Comparison of ENCODE assay signal across 10 cellular contexts in the genomic region with DNA sequence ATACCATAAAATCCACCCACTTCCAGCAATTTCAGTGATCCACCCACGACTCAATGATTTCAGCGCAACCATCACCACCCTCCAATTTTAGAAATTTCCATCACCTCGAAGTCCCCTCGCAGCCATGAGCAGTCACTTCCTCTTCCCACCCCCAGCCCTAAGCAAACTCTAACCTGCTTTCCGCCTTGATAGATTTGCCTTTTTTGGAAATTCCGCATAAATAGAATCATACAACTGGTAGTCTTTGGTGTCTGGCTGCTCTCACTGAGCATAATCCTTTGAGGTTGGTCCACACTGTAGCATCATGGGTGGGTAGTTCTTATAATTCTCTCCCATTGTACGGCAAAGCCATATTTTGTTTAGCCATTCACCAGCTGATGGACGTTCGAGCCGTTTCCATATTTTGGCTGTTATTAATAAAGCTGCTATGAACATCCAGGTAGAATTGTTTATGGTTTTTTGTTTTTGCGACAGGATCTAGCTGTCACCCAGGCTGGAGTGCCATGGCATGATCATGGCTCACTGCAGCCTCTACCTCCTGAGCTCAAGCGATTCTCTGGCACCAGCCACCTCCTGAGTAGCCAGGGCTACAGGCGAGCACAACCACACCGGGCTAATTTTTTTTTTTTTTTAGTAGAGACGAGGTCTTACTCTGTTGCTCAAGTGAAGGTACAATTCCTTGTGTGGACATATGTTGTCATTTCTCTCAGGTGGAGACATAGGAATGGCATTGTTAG. TPM values are rescaled to one million over a fixed set of nuclear protein-coding genes. Genes with fewer than 3 reads are reported as not detected.
DNase-seq lines count a peak whose midpoint lies in the region; ATAC-seq, FAIRE-seq and TF ChIP-seq lines count a peak whose summit lies in the region.
"Had no signal": no experiment of that assay in that cellular context is flagged by ENCODE, and none has a peak within 500 bp of the region (broad histone marks: within the 10 kb centered on the region; RNA-seq: fewer than 3 reads in every experiment).

No MANE protein-coding gene starts in this region.

- no peaks in the 10 kb centered on the region for H4K20me1 ChIP-seq in OCI-LY7 (ENCODE audit: insufficient read depth, low read length)

- peak overlapping the region; percentile 4 for H3K4me3 ChIP-seq in OCI-LY7 (ENCODE audit: low read depth, low read length, poor library complexity, severe bottlenecking)

- CTCF ChIA-PET in OCI-LY7 (lab: Charles Lee; ENCODE audit: unreplicated experiment), result no interaction called here

- no peaks in the 10 kb centered on the region for H3K79me2 ChIP-seq in OCI-LY7 (ENCODE audit: insufficient read depth, low read depth, low read length)

- H3K9me3 ChIP-seq in OCI-LY7 (ENCODE audit: low read length), result no peaks in the 10 kb centered on the region; the same call in 1 of the 2 replicates

- H3K27ac Mint-ChIP-seq in activated T-helper 1 cell treated with anti-CD3 and anti-CD28 coated beads, Interleukin-12 subunit alpha, Interleukin-12 subunit beta, Interleukin-2, Interleukin-4 antibody, amounts not matched to agents 30 ng/mL and 10 ng/mL and 1 ng/mL, durations not matched to agents 14 hours and 24 hours and 36 hours, result peak overlapping the region; percentile 87

- peaks cover 19% of the 10 kb centered on the region for H3K4me1 ChIP-seq in OCI-LY7 (ENCODE audit: insufficient read depth, low read length, poor library complexity, severe bottlenecking)

- no peaks in the 10 kb centered on the region for H3K27me3 Mint-ChIP-seq in activated T-helper 1 cell treated with anti-CD3 and anti-CD28 coated beads, Interleukin-12 subunit alpha, Interleukin-12 subunit beta, Interleukin-2, Interleukin-4 antibody, amounts not matched to agents 30 ng/mL and 10 ng/mL and 1 ng/mL, durations not matched to agents 14 hours and 24 hours and 36 hours (ENCODE audit: insufficient read depth)

- peak overlapping the region; percentile 3 for H3K4me3 Mint-ChIP-seq in activated T-helper 1 cell treated with anti-CD3 and anti-CD28 coated beads, Interleukin-12 subunit alpha, Interleukin-12 subunit beta, Interleukin-2, Interleukin-4 antibody, amounts not matched to agents 30 ng/mL and 10 ng/mL and 1 ng/mL, durations not matched to agents 14 hours and 24 hours and 36 hours
- H3K4me3 Mint-ChIP-seq: neural crest cell had no signal

- POLR2A ChIA-PET in OCI-LY7 (lab: Charles Lee), result interaction anchor here (0.6 to 0.7 kb wide), 2 partner anchors 99 to 1119 kb away, joined by 3 to 5 read pairs; no protein-coding TSS in a partner anchor

- peak; percentile 84 for FAIRE-seq in GM12891 (lab: Jason Lieb, UNC)

- peaks cover 17% of the 10 kb centered on the region for H3K36me3 Mint-ChIP-seq in activated T-helper 1 cell treated with anti-CD3 and anti-CD28 coated beads, Interleukin-12 subunit alpha, Interleukin-12 subunit beta, Interleukin-2, Interleukin-4 antibody, amounts not matched to agents 30 ng/mL and 10 ng/mL and 1 ng/mL, durations not matched to agents 14 hours and 24 hours and 36 hours (ENCODE audit: low read depth)

- no peak for ATAC-seq in HG02610 (IDR thresholded peaks at IDR 0.05; ENCODE audit: unreplicated experiment)
- ATAC-seq in HG03460 (IDR thresholded peaks at IDR 0.05; ENCODE audit: unreplicated experiment), result no peak

- intact Hi-C loops in OCI-LY7 (cut with micrococcal nuclease; ENCODE audit: unreplicated experiment), result loop anchor here (2.0 to 5.0 kb wide), 2 partner anchors 46 to 56 kb away; no protein-coding TSS in a partner anchor
- intact Hi-C loops in activated T-helper 1 cell treated with anti-CD3 and anti-CD28 coated beads, Interleukin-12 subunit alpha, Interleukin-12 subunit beta, Interleukin-2, Interleukin-4 antibody, amounts not matched to agents 30 ng/mL and 10 ng/mL and 1 ng/mL, durations not matched to agents 14 hours and 24 hours and 36 hours (cut with micrococcal nuclease), result loop anchor here (2.0 to 5.0 kb wide), 7 partner anchors 14 to 216 kb away; partner anchors contain the start of genes ALG12 and CRELD2

- H3K4me1 Mint-ChIP-seq in activated T-helper 1 cell treated with anti-CD3 and anti-CD28 coated beads, Interleukin-12 subunit alpha, Interleukin-12 subunit beta, Interleukin-2, Interleukin-4 antibody, amounts not matched to agents 30 ng/mL and 10 ng/mL and 1 ng/mL, durations not matched to agents 14 hours and 24 hours and 36 hours (ENCODE audit: low read depth), result peaks cover 32% of the 10 kb centered on the region

- BruUV-seq in OCI-LY7 (replicated peaks; lab: Mats Ljungman, UMichigan), result no TSS peak

- peak overlapping the region; percentile 45; the same call in 1 of the 2 replicates for H2AFZ ChIP-seq in OCI-LY7 (ENCODE audit: low read length)

- peaks cover 29% of the 10 kb centered on the region for H3K9me3 Mint-ChIP-seq in activated T-helper 1 cell treated with anti-CD3 and anti-CD28 coated beads, Interleukin-12 subunit alpha, Interleukin-12 subunit beta, Interleukin-2, Interleukin-4 antibody, amounts not matched to agents 30 ng/mL and 10 ng/mL and 1 ng/mL, durations not matched to agents 14 hours and 24 hours and 36 hours

- H3K9me2 ChIP-seq in OCI-LY7 (ENCODE audit: insufficient read depth, low read length), result no peaks in the 10 kb centered on the region

- H3K4me2 ChIP-seq in OCI-LY7 (ENCODE audit: low read length), result peak overlapping the region; percentile 56

- no peak for DNase-seq in GM12891 (ENCODE audit: insufficient read length, low spot score)
- peak; percentile 44 for DNase-seq in OCI-LY7 (ENCODE audit: low spot score)
- peak; percentile 48 for DNase-seq in activated T-helper 1 cell treated with anti-CD3 and anti-CD28 coated beads, Interleukin-12 subunit alpha, Interleukin-12 subunit beta, Interleukin-2, Interleukin-4 antibody, amounts not matched to agents 30 ng/mL and 10 ng/mL and 1 ng/mL, durations not matched to agents 14 hours and 24 hours and 36 hours (ENCODE audit: low spot score)
- peak; percentile 61 to 69 for DNase-seq in stimulated activated CD4-positive, alpha-beta T cell treated with anti-CD3 and anti-CD28 coated beads, Interleukin-2, amount 100 ng/mL, for 24 hours
- DNase-seq in COLO829 (ENCODE audit: low spot score), result no peak
- DNase-seq in NCI-H2196 (lab: John Stamatoyannopoulos, UW; ENCODE audit: unreplicated experiment), result no peak
- DNase-seq: NCI-H526 had no signal

- TF ChIP-seq POLR2A in GM12891 (IDR thresholded peaks at IDR 0.05; ENCODE audit: low read depth, low read length), result no peak

- H3K36me3 ChIP-seq in OCI-LY7 (ENCODE audit: insufficient read depth, low read length), result no peaks in the 10 kb centered on the region

- no peak for TF ChIP-seq CTCF in OCI-LY7 (conservative IDR thresholded peaks at IDR 0.05; ENCODE audit: low read length)

- H3K27ac ChIP-seq in OCI-LY7 (ENCODE audit: low read depth, low read length, poor library complexity, severe bottlenecking), result peak overlapping the region; percentile 19

TF ChIP-seq in GM12891, 5 proteins besides CTCF, POLR2A, EP300 and RAD21:
- no peak for TF ChIP-seq TAF1 (IDR thresholded peaks at IDR 0.05; ENCODE audit: low read depth, low read length)
- peak; percentile 92 for TF ChIP-seq SPI1 (IDR thresholded peaks at IDR 0.05; ENCODE audit: low read depth, low read length)
- peak; percentile 71; the same call in 1 of the 2 replicates for TF ChIP-seq POU2F2 (IDR thresholded peaks at IDR 0.05; ENCODE audit: low read depth, low read length)

RNA-seq across cellular contexts. Expression of gene PIM3, which starts 16.0 kb away (rescaled TPM):
- polyA plus RNA-seq in GM12891 (2012; ENCODE audit: low read depth, missing spikeins), result 34.2 TPM
- 74.3 and 81.7 TPM in 2 replicates for total RNA-seq in OCI-LY7 (2014; rRNA removed; shearing (Covaris generic))
- 60.5 and 66.5 TPM in 2 replicates for total RNA-seq in OCI-LY7 (2022)
- 290 and 291 TPM in 2 replicates for total RNA-seq in activated T-helper 1 cell treated with anti-CD3 and anti-CD28 coated beads, Interleukin-12 subunit alpha, Interleukin-12 subunit beta, Interleukin-2, Interleukin-4 antibody, amounts not matched to agents 30 ng/mL and 10 ng/mL and 1 ng/mL, durations not matched to agents 14 hours and 24 hours and 36 hours

RNA-seq across cellular contexts. Expression of gene IL17REL, which starts 36.0 kb away (rescaled TPM):
- 0.05 TPM for polyA plus RNA-seq in GM12891 (2012; ENCODE audit: low read depth, missing spikeins)
- 0.03 TPM in 1 of 2 replicates, not detected in the other for total RNA-seq in OCI-LY7 (2014; rRNA removed; shearing (Covaris generic))
- not detected in 2 replicates for total RNA-seq in OCI-LY7 (2022)
- total RNA-seq in activated T-helper 1 cell treated with anti-CD3 and anti-CD28 coated beads, Interleukin-12 subunit alpha, Interleukin-12 subunit beta, Interleukin-2, Interleukin-4 antibody, amounts not matched to agents 30 ng/mL and 10 ng/mL and 1 ng/mL, durations not matched to agents 14 hours and 24 hours and 36 hours, result 0.05 TPM in 1 of 2 replicates, not detected in the other

RNA-seq across cellular contexts. Expression of gene CRELD2, which starts 58.2 kb away (rescaled TPM):
- polyA plus RNA-seq in GM12891 (2012; ENCODE audit: low read depth, missing spikeins), result 35.8 TPM
- 32.5 and 35.3 TPM in 2 replicates for total RNA-seq in OCI-LY7 (2014; rRNA removed; shearing (Covaris generic))
- total RNA-seq in OCI-LY7 (2022), result 27.4 and 32.0 TPM in 2 replicates
- 48.1 and 51.0 TPM in 2 replicates for total RNA-seq in activated T-helper 1 cell treated with anti-CD3 and anti-CD28 coated beads, Interleukin-12 subunit alpha, Interleukin-12 subunit beta, Interleukin-2, Interleukin-4 antibody, amounts not matched to agents 30 ng/mL and 10 ng/mL and 1 ng/mL, durations not matched to agents 14 hours and 24 hours and 36 hours

RNA-seq across cellular contexts. Expression of gene ALG12, which starts 58.4 kb away (rescaled TPM):
- polyA plus RNA-seq in GM12891 (2012; ENCODE audit: low read depth, missing spikeins), result 13.5 TPM
- total RNA-seq in OCI-LY7 (2014; rRNA removed; shearing (Covaris generic)), result 6.4 and 11.7 TPM in 2 replicates
- 11.4 and 14.0 TPM in 2 replicates for total RNA-seq in OCI-LY7 (2022)
- total RNA-seq in activated T-helper 1 cell treated with anti-CD3 and anti-CD28 coated beads, Interleukin-12 subunit alpha, Interleukin-12 subunit beta, Interleukin-2, Interleukin-4 antibody, amounts not matched to agents 30 ng/mL and 10 ng/mL and 1 ng/mL, durations not matched to agents 14 hours and 24 hours and 36 hours, result 13.1 and 18.5 TPM in 2 replicates

Comparison
In these comparisons a context has a peak if more than half of its experiments do, and no peak if none do; other contexts are left out.
1. DNase-seq: peak in OCI-LY7 (single experiment), activated T-helper 1 cell treated with anti-CD3 and anti-CD28 coated beads, Interleukin-12 subunit alpha, Interleukin-12 subunit beta, Interleukin-2, Interleukin-4 antibody, amounts not matched to agents 30 ng/mL and 10 ng/mL and 1 ng/mL, durations not matched to agents 14 hours and 24 hours and 36 hours (single experiment) and stimulated activated CD4-positive, alpha-beta T cell treated with anti-CD3 and anti-CD28 coated beads, Interleukin-2, amount 100 ng/mL, for 24 hours (2 of 2); none in GM12891 (single experiment), COLO829 (single experiment) and NCI-H2196 (single experiment).